In the genomic region with DNA sequence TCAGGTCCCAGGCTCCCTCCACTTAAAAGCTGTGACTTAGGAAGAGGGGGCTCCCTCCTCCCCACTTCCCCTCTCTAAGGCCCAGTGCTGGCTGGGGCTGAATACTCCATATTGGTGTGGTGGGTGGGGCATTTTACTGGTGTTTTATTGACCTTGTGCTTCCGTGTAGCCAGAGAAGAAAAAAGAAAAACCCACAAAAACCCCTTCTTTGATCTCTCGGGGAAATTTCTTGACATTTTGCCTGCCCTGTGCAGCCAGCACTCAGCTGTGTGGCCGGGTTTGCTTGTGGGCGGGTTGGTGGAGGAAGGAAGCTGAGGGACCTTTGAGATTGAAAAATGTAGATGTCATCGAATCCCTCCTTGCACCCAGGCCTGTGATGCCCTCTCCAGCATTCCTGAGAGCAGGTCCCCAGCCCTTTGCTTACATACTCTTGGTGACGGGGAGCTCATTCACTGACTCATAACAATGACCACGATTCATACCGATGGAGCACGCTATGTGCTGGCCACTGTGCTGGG, we compare ENCODE assay signal across 9 cellular contexts. TPM values are rescaled to one million over a fixed set of nuclear protein-coding genes. Genes with fewer than 3 reads are reported as not detected.
DNase-seq lines count a peak whose midpoint lies in the region; ATAC-seq and TF ChIP-seq lines count a peak whose summit lies in the region.
"Had no signal": no experiment of that assay in that cellular context is flagged by ENCODE, and none has a peak within 500 bp of the region (broad histone marks: within the 10 kb centered on the region; RNA-seq: fewer than 3 reads in every experiment).

No MANE protein-coding gene starts in this region.

- CTCF ChIA-PET in T-cell (lab: Charles Lee), result interaction anchor here in 1 of 2 donors (0.6 to 1.1 kb wide), 2 partner anchors 9 to 37 kb away, joined by 3 read pairs; no protein-coding TSS in a partner anchor
- CTCF ChIA-PET in Caco-2 (lab: Charles Lee), result no interaction called here

- H3K4me1 ChIP-seq in Caco-2, result no peaks in the 10 kb centered on the region
- H3K4me1 ChIP-seq: neural progenitor cell had no signal

- H3K36me3 Mint-ChIP-seq in T-cell (no peaks in the 10 kb centered on the region), Caco-2 (ENCODE audit: insufficient read depth, unreplicated experiment) (no peaks in the 10 kb centered on the region)
- H3K36me3 Mint-ChIP-seq in activated naive CD8-positive, alpha-beta T cell, result peaks cover 4% of the 10 kb centered on the region
- peaks cover 5% of the 10 kb centered on the region for H3K36me3 Mint-ChIP-seq in stimulated activated naive CD8-positive, alpha-beta T cell treated with anti-CD3 and anti-CD28 coated beads, Interleukin-15, Interleukin-2, amounts not matched to agents 100 ng/mL and 50 ng/mL, for 24 hours (ENCODE audit: low read depth)
- H3K36me3 Mint-ChIP-seq: neural progenitor cell had no signal

- DNase-seq in activated T-cell treated with anti-CD3 and anti-CD28 coated beads, Interleukin-2, amount 50 U/mL, for 1 hour, result peak; percentile 37
- DNase-seq in activated T-cell treated with anti-CD3 and anti-CD28 coated beads for 4 hours (no peak), T-cell (peak in 27 of 34 experiments; percentile 13 to 46 (median 29)), GM19240 (ENCODE audit: insufficient read length, low spot score) (no peak), Caco-2 (no peak), HCEC 1CT (no peak)

- BruUV-seq in Caco-2 (replicated peaks; lab: Mats Ljungman, UMichigan), result no TSS peak

- no peaks in the 10 kb centered on the region for H3K27me3 ChIP-seq in Caco-2 (replicated peaks; ENCODE audit: control insufficient read depth, insufficient read depth, low read length)
- H3K27me3 ChIP-seq: neural progenitor cell had no signal

- no peaks in the 10 kb centered on the region for H3K36me3 ChIP-seq in Caco-2 (ENCODE audit: control insufficient read depth, insufficient read depth, low read length)
- H3K36me3 ChIP-seq: neural progenitor cell had no signal

- ATAC-seq in T-cell (replicated peaks in 1 of 4), result peak; percentile 35 to 78 (median 64)

- peaks cover 41 to 50% (median 49%) of the 10 kb centered on the region in 3 donors for H3K4me1 Mint-ChIP-seq in T-cell
- peaks cover 36% of the 10 kb centered on the region for H3K4me1 Mint-ChIP-seq in activated naive CD8-positive, alpha-beta T cell (ENCODE audit: low read depth)
- H3K4me1 Mint-ChIP-seq in stimulated activated naive CD8-positive, alpha-beta T cell treated with anti-CD3 and anti-CD28 coated beads, Interleukin-15, Interleukin-2, amounts not matched to agents 100 ng/mL and 50 ng/mL, for 24 hours (ENCODE audit: low read depth), result peaks cover 45% of the 10 kb centered on the region
- H3K4me1 Mint-ChIP-seq in Caco-2 (ENCODE audit: low read depth, unreplicated experiment), result no peaks in the 10 kb centered on the region

- POLR2A ChIA-PET in T-cell (lab: Charles Lee), result interaction anchor here in 1 of 2 donors (0.6 to 0.7 kb wide), 2 partner anchors 17 to 90 kb away, joined by 3 read pairs; no protein-coding TSS in a partner anchor
- POLR2A ChIA-PET in Caco-2 (lab: Charles Lee), result no interaction called here

- H3K9me3 Mint-ChIP-seq in T-cell (peaks cover under 1 to 21% (median 8%) of the 10 kb centered on the region in 3 donors), Caco-2 (ENCODE audit: unreplicated experiment) (peaks cover 12% of the 10 kb centered on the region)
- peaks cover 8% of the 10 kb centered on the region for H3K9me3 Mint-ChIP-seq in activated naive CD8-positive, alpha-beta T cell (ENCODE audit: low read depth)
- peaks cover 13% of the 10 kb centered on the region for H3K9me3 Mint-ChIP-seq in stimulated activated naive CD8-positive, alpha-beta T cell treated with anti-CD3 and anti-CD28 coated beads, Interleukin-15, Interleukin-2, amounts not matched to agents 100 ng/mL and 50 ng/mL, for 24 hours

- peak overlapping the region; percentile 24 to 83 (median 39) for H3K4me3 Mint-ChIP-seq in T-cell
- peak overlapping the region; percentile 61 for H3K4me3 Mint-ChIP-seq in activated naive CD8-positive, alpha-beta T cell
- H3K4me3 Mint-ChIP-seq in stimulated activated naive CD8-positive, alpha-beta T cell treated with anti-CD3 and anti-CD28 coated beads, Interleukin-15, Interleukin-2, amounts not matched to agents 100 ng/mL and 50 ng/mL, for 24 hours, result peak overlapping the region; percentile 30
- H3K4me3 Mint-ChIP-seq in Caco-2 (ENCODE audit: unreplicated experiment), result no peak overlapping the region
- H3K4me3 Mint-ChIP-seq: neural progenitor cell had no signal

- H3K27me3 Mint-ChIP-seq in T-cell (no peaks in the 10 kb centered on the region), Caco-2 (ENCODE audit: insufficient read depth, unreplicated experiment) (peaks cover 4% of the 10 kb centered on the region)
- H3K27me3 Mint-ChIP-seq in activated naive CD8-positive, alpha-beta T cell, result no peaks in the 10 kb centered on the region
- H3K27me3 Mint-ChIP-seq in stimulated activated naive CD8-positive, alpha-beta T cell treated with anti-CD3 and anti-CD28 coated beads, Interleukin-15, Interleukin-2, amounts not matched to agents 100 ng/mL and 50 ng/mL, for 24 hours, result no peaks in the 10 kb centered on the region

- intact Hi-C loops in Caco-2 (cut with micrococcal nuclease; ENCODE audit: unreplicated experiment), result no loop called here

- no peak overlapping the region for H3K4me3 ChIP-seq in Caco-2 (ENCODE audit: low read depth, low read length)
- H3K4me3 ChIP-seq: neural progenitor cell had no signal

- peak overlapping the region; percentile 81 to 90 for H3K27ac Mint-ChIP-seq in T-cell
- peak overlapping the region; percentile 76 for H3K27ac Mint-ChIP-seq in activated naive CD8-positive, alpha-beta T cell
- H3K27ac Mint-ChIP-seq in stimulated activated naive CD8-positive, alpha-beta T cell treated with anti-CD3 and anti-CD28 coated beads, Interleukin-15, Interleukin-2, amounts not matched to agents 100 ng/mL and 50 ng/mL, for 24 hours, result peak overlapping the region; percentile 87
- H3K27ac Mint-ChIP-seq in Caco-2 (ENCODE audit: unreplicated experiment), result no peak overlapping the region
- H3K27ac Mint-ChIP-seq: neural progenitor cell had no signal

- no peak for TF ChIP-seq CTCF in Caco-2 (IDR thresholded peaks at IDR 0.05; ENCODE audit: insufficient read depth in 1 of 2, low read depth in 1 of 2, low read length in 1 of 2, severe bottlenecking in 1 of 2, unreplicated experiment in 1 of 2)

- no peaks in the 10 kb centered on the region for H3K9me3 ChIP-seq in Caco-2

RNA-seq across cellular contexts. Expression of gene TNFRSF8, which starts 24.8 kb away (rescaled TPM):
- total RNA-seq in T-cell (under 1 TPM in 4 of 5 donors, not detected in 1; 0.20 to 0.53 (median 0.33) TPM), Caco-2 (2022) (not detected in 2 replicates)

Comparison
In these comparisons a context has a peak if more than half of its experiments do, and no peak if none do; other contexts are left out.
1. DNase-seq: peak in activated T-cell treated with anti-CD3 and anti-CD28 coated beads, Interleukin-2, amount 50 U/mL, for 1 hour (single experiment) and T-cell (27 of 34); none in activated T-cell treated with anti-CD3 and anti-CD28 coated beads for 4 hours (single experiment), GM19240 (single experiment), Caco-2 (0 of 2) and HCEC 1CT (single experiment).